ENCODE assay signal across 20 cellular contexts in genomic region chr1:68375919-68376318, GRCh38.
DNase-seq lines count a peak whose midpoint lies in the region; ATAC-seq and TF ChIP-seq lines count a peak whose summit lies in the region.
"Had no signal": no experiment of that assay in that cellular context is flagged by ENCODE, and none has a peak within 500 bp of the region (broad histone marks: within the 10 kb centered on the region; RNA-seq: fewer than 3 reads in every experiment).

No MANE protein-coding gene starts in this region.

- peaks cover 6% of the 10 kb centered on the region for H3K27me3 Mint-ChIP-seq in nephron progenitor cell (ENCODE audit: low read depth, poor library complexity)
- H3K27me3 Mint-ChIP-seq in effector memory CD8-positive, alpha-beta T cell, result no peaks in the 10 kb centered on the region
- H3K27me3 Mint-ChIP-seq: activated naive CD4-positive, alpha-beta T cell treated with anti-CD3 and anti-CD28 coated beads, Interleukin-2, amount 10 ng/mL, durations not matched to agents 7 days and 5 days; activated T-cell treated with anti-CD3 and anti-CD28 coated beads, Interleukin-2, amount 50 U/mL, for 24 hours had no signal

- no peak overlapping the region for H3K4me3 Mint-ChIP-seq in nephron progenitor cell
- no peak overlapping the region for H3K4me3 Mint-ChIP-seq in effector memory CD8-positive, alpha-beta T cell
- H3K4me3 Mint-ChIP-seq: activated CD8-positive, alpha-beta T cell treated with anti-CD3 and anti-CD28 coated beads, Interleukin-2, amount 10 ng/mL, durations not matched to agents 7 days and 5 days; activated naive CD4-positive, alpha-beta T cell treated with anti-CD3 and anti-CD28 coated beads, Interleukin-2, amount 10 ng/mL, durations not matched to agents 7 days and 5 days; activated T-cell treated with anti-CD3 and anti-CD28 coated beads, Interleukin-2, amount 50 U/mL, for 24 hours had no signal

- no peak for ATAC-seq in HG03097 (IDR thresholded peaks at IDR 0.05; ENCODE audit: low FRiP score, unreplicated experiment)
- ATAC-seq in effector memory CD8-positive, alpha-beta T cell (replicated peaks), result no peak
- ATAC-seq: activated CD8-positive, alpha-beta T cell treated with anti-CD3 and anti-CD28 coated beads, Interleukin-2, amount 10 ng/mL, durations not matched to agents 7 days and 5 days; gastroesophageal sphincter had no signal

- DNase-seq in AG08396 (ENCODE audit: low spot score) (peak; percentile 32), HT1080 (ENCODE audit: low read depth) (peak; percentile 40), cerebellar cortex (ENCODE audit: low spot score) (peak; percentile 20), nephron progenitor cell (no peak), NCI-H1092 (lab: John Stamatoyannopoulos, UW) (no peak)
- no peak for DNase-seq in activated CD4-positive, alpha-beta T cell treated with anti-CD3 and anti-CD28 coated beads for 4 hours
- no peak for DNase-seq in effector memory CD8-positive, alpha-beta T cell
- DNase-seq: activated CD4-positive, CD25-positive, alpha-beta regulatory T cell; activated CD8-positive, alpha-beta T cell treated with anti-CD3 and anti-CD28 coated beads, Interleukin-2, amount 10 ng/mL, durations not matched to agents 7 days and 5 days; activated naive CD4-positive, alpha-beta T cell treated with anti-CD3 and anti-CD28 coated beads, Interleukin-2, amount 10 ng/mL, durations not matched to agents 7 days and 5 days; activated T-cell treated with anti-CD3 and anti-CD28 coated beads, Interleukin-2, amount 50 U/mL, for 24 hours; cortex of kidney; left cardiac atrium; NCI-H1048; NCI-H2029 treated with DMSO at 0.1 percent for 48 hours; NCI-H526 treated with DMSO at 0.1 percent for 48 hours; OCI-M1; stimulated activated CD4-positive, alpha-beta T cell treated with anti-CD3 and anti-CD28 coated beads, Interleukin-12 subunit alpha, Interleukin-12 subunit beta, amount 100 ng/mL, for 4 hours had no signal

- peak overlapping the region; percentile 21 for H3K27ac Mint-ChIP-seq in nephron progenitor cell
- H3K27ac Mint-ChIP-seq in effector memory CD8-positive, alpha-beta T cell, result no peak overlapping the region
- H3K27ac Mint-ChIP-seq: activated CD8-positive, alpha-beta T cell treated with anti-CD3 and anti-CD28 coated beads, Interleukin-2, amount 10 ng/mL, durations not matched to agents 7 days and 5 days; activated naive CD4-positive, alpha-beta T cell treated with anti-CD3 and anti-CD28 coated beads, Interleukin-2, amount 10 ng/mL, durations not matched to agents 7 days and 5 days; activated T-cell treated with anti-CD3 and anti-CD28 coated beads, Interleukin-2, amount 50 U/mL, for 24 hours had no signal

- H3K4me1 Mint-ChIP-seq in nephron progenitor cell, result peaks cover 16% of the 10 kb centered on the region
- no peaks in the 10 kb centered on the region for H3K4me1 Mint-ChIP-seq in effector memory CD8-positive, alpha-beta T cell (ENCODE audit: low read depth in 2 of 2)
- H3K4me1 Mint-ChIP-seq: activated naive CD4-positive, alpha-beta T cell treated with anti-CD3 and anti-CD28 coated beads, Interleukin-2, amount 10 ng/mL, durations not matched to agents 7 days and 5 days had no signal

- no peak for TF ChIP-seq CTCF in nephron progenitor cell (IDR thresholded peaks at IDR 0.05)

- peaks cover 3% of the 10 kb centered on the region for H3K9me3 Mint-ChIP-seq in nephron progenitor cell
- H3K9me3 Mint-ChIP-seq in effector memory CD8-positive, alpha-beta T cell, result peaks cover 0 to 2% of the 10 kb centered on the region in 2 donors
- H3K9me3 Mint-ChIP-seq: activated naive CD4-positive, alpha-beta T cell treated with anti-CD3 and anti-CD28 coated beads, Interleukin-2, amount 10 ng/mL, durations not matched to agents 7 days and 5 days; activated T-cell treated with anti-CD3 and anti-CD28 coated beads, Interleukin-2, amount 50 U/mL, for 24 hours had no signal

- no peaks in the 10 kb centered on the region for H3K36me3 Mint-ChIP-seq in nephron progenitor cell (ENCODE audit: low read depth)
- no peaks in the 10 kb centered on the region for H3K36me3 Mint-ChIP-seq in effector memory CD8-positive, alpha-beta T cell (ENCODE audit: insufficient read depth)
- H3K36me3 Mint-ChIP-seq: activated naive CD4-positive, alpha-beta T cell treated with anti-CD3 and anti-CD28 coated beads, Interleukin-2, amount 10 ng/mL, durations not matched to agents 7 days and 5 days had no signal

Comparison
In these comparisons a context has a peak if more than half of its experiments do, and no peak if none do; other contexts are left out.
1. DNase-seq: peak in AG08396 (single experiment), HT1080 (single experiment) and cerebellar cortex (single experiment); none in nephron progenitor cell (single experiment), NCI-H1092 (single experiment), activated CD4-positive, alpha-beta T cell treated with anti-CD3 and anti-CD28 coated beads for 4 hours (0 of 2) and effector memory CD8-positive, alpha-beta T cell (0 of 3).